In the genomic region with DNA sequence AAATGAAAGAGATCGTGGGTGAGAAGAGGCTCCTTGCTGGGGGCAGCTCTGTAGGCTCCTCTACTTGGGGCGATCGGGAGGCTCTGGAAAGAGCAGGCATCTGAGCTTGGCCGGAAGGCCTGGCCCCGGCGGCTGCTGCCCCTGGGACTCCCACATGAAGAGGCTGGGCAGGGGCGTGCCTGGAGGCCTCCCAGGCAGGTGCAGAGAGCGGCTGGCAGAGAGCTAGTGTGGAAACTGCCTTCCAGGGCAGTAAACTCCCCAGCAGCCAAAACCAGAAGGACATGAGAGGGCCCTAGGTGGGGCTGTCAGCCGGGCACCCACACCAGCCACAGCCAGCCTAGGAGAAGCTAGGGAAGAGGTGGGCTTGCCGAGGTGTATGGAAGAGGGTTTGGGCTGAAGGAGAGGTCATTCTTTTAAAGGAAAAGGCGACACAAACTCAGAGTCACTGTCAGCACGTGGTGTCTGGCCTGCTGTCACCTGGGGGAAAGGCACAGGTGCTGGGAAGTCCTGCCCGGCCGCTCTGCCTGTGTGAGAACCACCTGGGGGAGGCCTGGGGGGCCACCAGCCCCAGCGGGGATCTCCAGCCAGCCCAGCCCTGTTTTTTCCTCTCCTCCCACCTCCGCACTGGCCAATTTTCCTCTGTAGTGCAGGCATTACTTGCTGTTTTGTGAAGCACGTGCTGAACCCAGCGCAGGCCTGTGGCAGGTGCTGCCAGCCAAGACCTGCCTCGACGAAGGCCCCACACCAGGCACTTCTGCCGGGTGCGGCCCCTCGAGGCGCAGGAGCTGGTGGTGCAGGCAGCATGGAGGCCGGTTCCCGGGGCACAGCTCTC, we compare ENCODE assay signal across 1 cellular context.
TF ChIP-seq lines count a peak whose summit lies in the region.

No MANE protein-coding gene starts in this region.

TF ChIP-seq in HepG2, 621 proteins besides CTCF, POLR2A, EP300 and RAD21 (continued from another document):
- TF ChIP-seq EZH2 (conservative IDR thresholded peaks at IDR 0.05; ENCODE audit: low read depth, low read length) (0 out of 2 replicates have a peak, but pooled peaks have one; percentile 22), PAX8 (CRISPR knock-in tag; IDR thresholded peaks at IDR 0.05; ENCODE audit: borderline replicate concordance) (no peak), HNRNPL (IDR thresholded peaks at IDR 0.05; ENCODE audit: low read depth, low read length) (0 out of 2 replicates have a peak, but pooled peaks have one; percentile 60), ZFP91 (CRISPR knock-in tag; IDR thresholded peaks at IDR 0.05; ENCODE audit: borderline replicate concordance) (0 out of 2 replicates have a peak, but pooled peaks have one; percentile 21), ZNF563 (CRISPR knock-in tag; IDR thresholded peaks at IDR 0.05) (no peak)
